Comparison of ENCODE assay signal across 13 cellular contexts in the genomic region with DNA sequence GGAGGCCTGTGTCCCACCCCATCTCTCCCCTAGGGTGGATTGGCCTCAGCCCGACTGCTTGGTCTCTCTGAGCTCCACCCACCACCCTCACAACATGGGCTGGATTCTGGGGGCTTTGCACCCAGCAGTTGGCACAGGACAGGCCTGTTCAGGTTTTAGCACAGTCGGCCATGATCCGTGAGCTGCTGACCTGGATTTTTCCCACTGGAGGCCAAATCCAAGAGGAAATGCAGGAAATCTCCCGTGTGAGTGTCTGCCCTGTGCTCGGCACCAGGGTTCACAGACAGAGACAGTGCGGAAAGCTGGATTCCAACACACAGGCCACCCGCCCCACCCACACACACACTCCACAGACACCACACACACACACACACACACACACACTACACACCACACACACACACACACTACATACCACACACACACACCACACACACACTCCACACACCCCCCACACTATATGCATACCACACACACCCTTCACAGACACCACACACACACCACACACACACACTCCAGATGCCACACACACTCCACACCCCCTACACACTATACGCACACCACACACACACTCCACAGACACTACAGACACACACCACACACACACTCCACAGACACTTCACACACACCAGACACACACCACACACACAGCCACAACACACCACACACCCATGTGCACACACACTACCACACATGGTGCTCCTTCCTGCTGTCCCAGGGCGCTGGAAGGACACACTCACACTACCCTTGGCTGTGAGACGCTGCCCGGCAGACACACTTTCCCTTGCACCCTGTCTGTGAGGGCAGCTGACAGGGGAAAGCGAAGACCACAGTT. TPM values are rescaled to one million over a fixed set of nuclear protein-coding genes. Genes with fewer than 3 reads are reported as not detected.
DNase-seq lines count a peak whose midpoint lies in the region; ATAC-seq and TF ChIP-seq lines count a peak whose summit lies in the region.
"Had no signal": no experiment of that assay in that cellular context is flagged by ENCODE, and none has a peak within 500 bp of the region (broad histone marks: within the 10 kb centered on the region; RNA-seq: fewer than 3 reads in every experiment).

No MANE protein-coding gene starts in this region.

- CTCF ChIA-PET in Calu3 (lab: Charles Lee), result interaction anchor here (1.4 kb wide), 1 partner anchor 9 kb away, joined by 7 read pairs; no protein-coding TSS in a partner anchor

- intact Hi-C loops in Calu3 (cut with micrococcal nuclease; ENCODE audit: unreplicated experiment), result no loop called here

- no peak for DNase-seq in Calu3
- peak; percentile 54 for DNase-seq in chondrocyte (ENCODE audit: low spot score)
- DNase-seq in right atrium auricular region (ENCODE audit: low spot score), result no peak
- DNase-seq in NCI-H748 (lab: John Stamatoyannopoulos, UW; ENCODE audit: unreplicated experiment), result no peak
- DNase-seq in hepatic stellate cell (ENCODE audit: low spot score), result no peak
- DNase-seq: esophagus squamous epithelium; NCI-H2171 treated with DMSO at 0.1 percent for 48 hours; stimulated activated CD4-positive, alpha-beta T cell treated with anti-CD3 and anti-CD28 coated beads, Interleukin-12 subunit alpha, Interleukin-12 subunit beta, amount 100 ng/mL, for 4 hours; tibial artery had no signal

- H3K27me3 ChIP-seq in neutrophil, result no peaks in the 10 kb centered on the region
- no peaks in the 10 kb centered on the region for H3K27me3 ChIP-seq in right atrium auricular region
- H3K27me3 ChIP-seq: esophagus squamous epithelium, tibial artery had no signal

- H3K27ac ChIP-seq in neutrophil, result peak overlapping the region; percentile 100
- H3K27ac ChIP-seq in right atrium auricular region, result peak overlapping the region in 1 of 2 donors; percentile 45
- H3K27ac ChIP-seq: esophagus squamous epithelium, tibial artery had no signal

- H3K4me1 Mint-ChIP-seq in Calu3 (ENCODE audit: low read depth, unreplicated experiment), result peaks cover 70% of the 10 kb centered on the region
- peaks cover 37 to 41% (median 41%) of the 10 kb centered on the region in 3 donors for H3K4me1 Mint-ChIP-seq in IgD-negative memory B cell
- peaks cover 26% of the 10 kb centered on the region for H3K4me1 Mint-ChIP-seq in chondrocyte (ENCODE audit: low read depth)

- H3K9me3 Mint-ChIP-seq in Calu3 (ENCODE audit: low read depth, unreplicated experiment) (peaks cover 6% of the 10 kb centered on the region), IgD-negative memory B cell (no peaks in the 10 kb centered on the region), chondrocyte (ENCODE audit: low read depth) (no peaks in the 10 kb centered on the region)

- TF ChIP-seq CTCF in Calu3 (IDR thresholded peaks at IDR 0.05; ENCODE audit: unreplicated experiment) (no peak), chondrocyte (IDR thresholded peaks at IDR 0.05) (no peak), neutrophil (IDR thresholded peaks at IDR 0.05) (no peak), right atrium auricular region (IDR thresholded peaks at IDR 0.05) (no peak)

- peaks cover 46% of the 10 kb centered on the region for H3K36me3 ChIP-seq in neutrophil
- H3K36me3 ChIP-seq in right atrium auricular region, result no peaks in the 10 kb centered on the region
- H3K36me3 ChIP-seq: tibial artery had no signal

- no peak overlapping the region for H3K4me3 ChIP-seq in neutrophil (ENCODE audit: low read depth in 1 of 2, low read length in 1 of 2)
- no peak overlapping the region for H3K4me3 ChIP-seq in right atrium auricular region
- H3K4me3 ChIP-seq: esophagus squamous epithelium, lung, tibial artery had no signal

- H3K4me1 ChIP-seq in neutrophil (ENCODE audit: control insufficient read depth in 1 of 2, insufficient read depth in 1 of 2, low read depth in 1 of 2, low read length in 1 of 2) (peaks cover 50 to 83% of the 10 kb centered on the region in 2 experiments), right atrium auricular region (peaks cover 0 to 20% of the 10 kb centered on the region in 2 donors)

- H3K27me3 Mint-ChIP-seq in Calu3 (ENCODE audit: unreplicated experiment), result no peaks in the 10 kb centered on the region
- H3K27me3 Mint-ChIP-seq in IgD-negative memory B cell, result no peaks in the 10 kb centered on the region
- no peaks in the 10 kb centered on the region for H3K27me3 Mint-ChIP-seq in chondrocyte (ENCODE audit: low read depth)

- H3K4me3 Mint-ChIP-seq in Calu3 (ENCODE audit: low read depth, unreplicated experiment) (no peak overlapping the region), IgD-negative memory B cell (no peak overlapping the region), chondrocyte (ENCODE audit: unreplicated experiment) (no peak overlapping the region)

- ATAC-seq in GM18867 (IDR thresholded peaks at IDR 0.05; ENCODE audit: unreplicated experiment), result no peak

- H3K36me3 Mint-ChIP-seq in Calu3 (ENCODE audit: insufficient read depth, unreplicated experiment) (peaks cover 81% of the 10 kb centered on the region), IgD-negative memory B cell (no peaks in the 10 kb centered on the region), chondrocyte (ENCODE audit: low read depth) (no peaks in the 10 kb centered on the region)

- H3K27ac Mint-ChIP-seq in Calu3 (ENCODE audit: unreplicated experiment), result peak overlapping the region; percentile 46
- peak overlapping the region in 2 of 3 donors; percentile 50 to 67 for H3K27ac Mint-ChIP-seq in IgD-negative memory B cell
- H3K27ac Mint-ChIP-seq in chondrocyte (ENCODE audit: unreplicated experiment), result peak overlapping the region; percentile 4

- BruUV-seq in Calu3 (replicated peaks; lab: Mats Ljungman, UMichigan), result no TSS peak

- no peaks in the 10 kb centered on the region for H3K9me3 ChIP-seq in neutrophil
- H3K9me3 ChIP-seq in right atrium auricular region, result no peaks in the 10 kb centered on the region
- H3K9me3 ChIP-seq: esophagus squamous epithelium, tibial artery had no signal

RNA-seq across cellular contexts. Expression of a gene that starts 14.1 kb away (rescaled TPM):
- total RNA-seq in Calu3 (2022), result 221 and 257 TPM in 2 replicates
- polyA plus RNA-seq in IgD-negative memory B cell, result 89.4 TPM
- 8.3 to 15.9 TPM (median 14.0 TPM) in 3 replicates for total RNA-seq in chondrocyte
- 10 to 100 TPM; 15.4 to 15.8 TPM for total RNA-seq in right atrium auricular region

Comparison
In these comparisons a context has a peak if more than half of its experiments do, and no peak if none do; other contexts are left out.
1. H3K27ac Mint-ChIP-seq: peak in every context shown above with its lines; median percentile 58 in IgD-negative memory B cell; 46 in Calu3; 4 in chondrocyte.
2. RNA of a gene that starts 14.1 kb away (total RNA-seq): 221 to 257 TPM in Calu3; 8.3 to 15.9 TPM in chondrocyte and 15.4 to 15.8 TPM in right atrium auricular region; every median in the first group is over 10 times any median in the second.